Comparison of ENCODE assay signal across 8 cellular contexts in genomic region chr17:81422776-81423697, GRCh38. TPM values are rescaled to one million over a fixed set of nuclear protein-coding genes. Genes with fewer than 3 reads are reported as not detected.
DNase-seq lines count a peak whose midpoint lies in the region; ATAC-seq and TF ChIP-seq lines count a peak whose summit lies in the region.
"Had no signal": no experiment of that assay in that cellular context is flagged by ENCODE, and none has a peak within 500 bp of the region (broad histone marks: within the 10 kb centered on the region; RNA-seq: fewer than 3 reads in every experiment).

No MANE protein-coding gene starts in this region.

- H3K27ac Mint-ChIP-seq in dendritic cell treated with granulocyte-macrophage colony-stimulating factor and Interleukin-4, amounts not matched to agents 40 ng/mL and 50 ng/mL, for 4 days: no peak overlapping the region

- TF ChIP-seq POLR2A in vagina (IDR thresholded peaks at IDR 0.05): no peak

- H3K27me3 Mint-ChIP-seq in dendritic cell treated with granulocyte-macrophage colony-stimulating factor and Interleukin-4, amounts not matched to agents 40 ng/mL and 50 ng/mL, for 4 days: peaks cover 16% of the 10 kb centered on the region

- intact Hi-C loops in dendritic cell treated with granulocyte-macrophage colony-stimulating factor and Interleukin-4, amounts not matched to agents 40 ng/mL and 50 ng/mL, for 4 days (cut with micrococcal nuclease): no loop called here
- intact Hi-C loops in vagina (cut with DNase I): loop anchor here (2.0 kb wide), 1 partner anchor 18 kb away; no protein-coding TSS in a partner anchor

- no peak for TF ChIP-seq CTCF in vagina (IDR thresholded peaks at IDR 0.05)

- peak overlapping the region; percentile 79 for H3K27ac ChIP-seq in vagina
- H3K27ac ChIP-seq: right lobe of liver had no signal

- H3K4me3 Mint-ChIP-seq in dendritic cell treated with granulocyte-macrophage colony-stimulating factor and Interleukin-4, amounts not matched to agents 40 ng/mL and 50 ng/mL, for 4 days: peak overlapping the region; percentile 35

- H3K4me1 Mint-ChIP-seq in dendritic cell treated with granulocyte-macrophage colony-stimulating factor and Interleukin-4, amounts not matched to agents 40 ng/mL and 50 ng/mL, for 4 days (ENCODE audit: low read depth): peaks cover 42% of the 10 kb centered on the region

- peaks cover 71% of the 10 kb centered on the region for H3K4me1 ChIP-seq in vagina

- no peaks in the 10 kb centered on the region for H3K9me3 ChIP-seq in vagina
- H3K9me3 ChIP-seq: right lobe of liver had no signal

- H3K36me3 ChIP-seq in vagina: no peaks in the 10 kb centered on the region
- H3K36me3 ChIP-seq: right lobe of liver had no signal

- H3K36me3 Mint-ChIP-seq in dendritic cell treated with granulocyte-macrophage colony-stimulating factor and Interleukin-4, amounts not matched to agents 40 ng/mL and 50 ng/mL, for 4 days (ENCODE audit: low read depth): peaks cover 1% of the 10 kb centered on the region

- no peak for ATAC-seq in GM21723 (IDR thresholded peaks at IDR 0.05; ENCODE audit: unreplicated experiment)

- DNase-seq in LoVo (ENCODE audit: low spot score) (peak; percentile 61), medulla oblongata (ENCODE audit: extremely low spot score) (peak; percentile 54), vagina (ENCODE audit: extremely low spot score in 2 of 2) (no peak), hippocampal formation (lab: John Stamatoyannopoulos, UW) (no peak), T-helper 1 cell (no peak)

- H3K27me3 ChIP-seq in vagina: no peaks in the 10 kb centered on the region
- H3K27me3 ChIP-seq: right lobe of liver had no signal

- peak overlapping the region in 1 of 2 donors; percentile 38 for H3K4me3 ChIP-seq in vagina
- H3K4me3 ChIP-seq: right lobe of liver had no signal

- no peaks in the 10 kb centered on the region for H3K9me3 Mint-ChIP-seq in dendritic cell treated with granulocyte-macrophage colony-stimulating factor and Interleukin-4, amounts not matched to agents 40 ng/mL and 50 ng/mL, for 4 days

RNA-seq across cellular contexts. Expression of gene BAHCC1, which starts 27.8 kb away (rescaled TPM):
- 9.1 TPM for total RNA-seq in vagina

Comparison
In these comparisons a context has a peak if more than half of its experiments do, and no peak if none do; other contexts are left out.
1. DNase-seq: peak in LoVo (single experiment) and medulla oblongata (single experiment); none in vagina (0 of 2), hippocampal formation (0 of 2) and T-helper 1 cell (0 of 5).